In the genomic region with DNA sequence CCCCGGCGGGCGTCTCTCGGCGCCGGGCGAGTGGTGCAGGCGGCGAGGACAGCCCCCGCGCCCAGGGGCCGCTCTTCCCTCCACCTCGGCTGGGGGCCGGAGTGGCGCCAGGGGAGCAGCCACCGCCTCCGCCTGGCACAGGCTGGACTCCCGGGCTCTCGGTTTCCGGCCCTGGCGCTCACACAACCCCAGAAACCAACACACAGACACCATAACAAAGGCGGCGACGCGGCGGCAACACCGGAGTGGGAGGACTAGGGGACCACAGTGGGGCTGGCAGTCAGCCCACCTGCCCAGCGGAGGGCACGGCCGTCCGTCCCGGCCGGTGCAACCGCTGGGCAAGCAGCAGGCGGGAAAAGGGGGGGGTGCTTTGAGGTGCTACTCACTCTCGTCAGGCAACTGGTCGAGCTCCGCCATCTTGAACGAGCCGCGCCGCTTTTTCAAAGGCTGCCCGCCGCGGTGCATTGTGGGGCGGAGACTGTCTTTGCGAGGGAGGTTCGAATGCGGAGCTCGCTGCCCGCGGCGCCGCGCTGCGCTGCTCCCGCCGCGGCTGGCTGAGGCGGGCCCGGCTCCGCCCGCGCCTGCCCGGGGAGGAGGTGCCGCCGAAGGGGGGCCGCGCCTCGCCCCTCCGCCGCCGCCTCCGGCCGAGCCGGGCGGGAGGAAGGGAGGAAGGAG, we compare ENCODE assay signal across 1 cellular context.
TF ChIP-seq lines count a peak whose summit lies in the region.

A gene with protein sequence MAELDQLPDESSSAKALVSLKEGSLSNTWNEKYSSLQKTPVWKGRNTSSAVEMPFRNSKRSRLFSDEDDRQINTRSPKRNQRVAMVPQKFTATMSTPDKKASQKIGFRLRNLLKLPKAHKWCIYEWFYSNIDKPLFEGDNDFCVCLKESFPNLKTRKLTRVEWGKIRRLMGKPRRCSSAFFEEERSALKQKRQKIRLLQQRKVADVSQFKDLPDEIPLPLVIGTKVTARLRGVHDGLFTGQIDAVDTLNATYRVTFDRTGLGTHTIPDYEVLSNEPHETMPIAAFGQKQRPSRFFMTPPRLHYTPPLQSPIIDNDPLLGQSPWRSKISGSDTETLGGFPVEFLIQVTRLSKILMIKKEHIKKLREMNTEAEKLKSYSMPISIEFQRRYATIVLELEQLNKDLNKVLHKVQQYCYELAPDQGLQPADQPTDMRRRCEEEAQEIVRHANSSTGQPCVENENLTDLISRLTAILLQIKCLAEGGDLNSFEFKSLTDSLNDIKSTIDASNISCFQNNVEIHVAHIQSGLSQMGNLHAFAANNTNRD (minus strand): TSS at position 442 of the 675 bp plus-strand sequence. CDS start 25 bp downstream, at position 417.

TF ChIP-seq in HepG2, 621 proteins besides CTCF, POLR2A, EP300 and RAD21 (continued from another document and continues in another):
- TF ChIP-seq, protein P1, sequence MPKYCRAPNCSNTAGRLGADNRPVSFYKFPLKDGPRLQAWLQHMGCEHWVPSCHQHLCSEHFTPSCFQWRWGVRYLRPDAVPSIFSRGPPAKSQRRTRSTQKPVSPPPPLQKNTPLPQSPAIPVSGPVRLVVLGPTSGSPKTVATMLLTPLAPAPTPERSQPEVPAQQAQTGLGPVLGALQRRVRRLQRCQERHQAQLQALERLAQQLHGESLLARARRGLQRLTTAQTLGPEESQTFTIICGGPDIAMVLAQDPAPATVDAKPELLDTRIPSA (CRISPR knock-in tag; IDR thresholded peaks at IDR 0.05; ENCODE audit: borderline replicate concordance): no peak
- TF ChIP-seq ZNF570 (CRISPR knock-in tag; IDR thresholded peaks at IDR 0.05; ENCODE audit: borderline replicate concordance) (peak; percentile 78; the same call in 1 of the 2 replicates), ZFX (CRISPR knock-in tag; IDR thresholded peaks at IDR 0.05; ENCODE audit: low read depth) (peak; percentile 58), ZFYVE20 (CRISPR knock-in tag; IDR thresholded peaks at IDR 0.05; ENCODE audit: borderline replicate concordance, low read depth) (peak; percentile 97), WIZ (CRISPR knock-in tag; IDR thresholded peaks at IDR 0.05) (no peak), ZBTB42 (CRISPR knock-in tag; IDR thresholded peaks at IDR 0.05) (no peak), RXRB (CRISPR knock-in tag; IDR thresholded peaks at IDR 0.05; ENCODE audit: borderline replicate concordance) (no peak), ZNF264 (CRISPR knock-in tag; IDR thresholded peaks at IDR 0.05) (no peak), ZNF720 (CRISPR knock-in tag; IDR thresholded peaks at IDR 0.05) (no peak), PRMT3 (CRISPR knock-in tag; IDR thresholded peaks at IDR 0.05; ENCODE audit: borderline replicate concordance, low read depth) (peak; percentile 98; the same call in 1 of the 2 replicates), ZKSCAN1 (IDR thresholded peaks at IDR 0.05; ENCODE audit: low read length) (no peak), ZNF24 (IDR thresholded peaks at IDR 0.05) (no peak), ZNF816 (CRISPR knock-in tag; IDR thresholded peaks at IDR 0.05; ENCODE audit: borderline replicate concordance) (peak; percentile 97; the same call in 1 of the 2 replicates), NFE2L2 (IDR thresholded peaks at IDR 0.05; ENCODE audit: low read length) (no peak), MTA1 (CRISPR knock-in tag; IDR thresholded peaks at IDR 0.05; ENCODE audit: borderline replicate concordance) (peak; percentile 28; the same call in 1 of the 2 replicates), HMG20A (CRISPR knock-in tag; IDR thresholded peaks at IDR 0.05; ENCODE audit: borderline replicate concordance) (no peak), MYNN (CRISPR knock-in tag; IDR thresholded peaks at IDR 0.05; ENCODE audit: low read depth) (no peak), ZNF136 (CRISPR knock-in tag; IDR thresholded peaks at IDR 0.05; ENCODE audit: low read depth) (no peak), KLF16 (CRISPR knock-in tag; IDR thresholded peaks at IDR 0.05) (peak in 1 of 2 experiments; percentile 17; a peak in 1 of 4 replicates), HNRNPLL (IDR thresholded peaks at IDR 0.05; ENCODE audit: low read depth, low read length, poor library complexity, severe bottlenecking) (no peak), ONECUT2 (CRISPR knock-in tag; IDR thresholded peaks at IDR 0.05) (no peak), ZNF558 (CRISPR knock-in tag; IDR thresholded peaks at IDR 0.05; ENCODE audit: borderline replicate concordance) (no peak), MED13 (CRISPR knock-in tag; IDR thresholded peaks at IDR 0.05) (no peak), ZNF878 (CRISPR knock-in tag; IDR thresholded peaks at IDR 0.05) (peak; percentile 99), SYNCRIP (IDR thresholded peaks at IDR 0.05; ENCODE audit: insufficient read depth, low read depth, low read length) (no peak), ZNF841 (CRISPR knock-in tag; IDR thresholded peaks at IDR 0.05; ENCODE audit: borderline replicate concordance) (0 out of 2 replicates have a peak, but pooled peaks have one; percentile 72), ATF7-NPFF (CRISPR knock-in tag; IDR thresholded peaks at IDR 0.05; ENCODE audit: low read depth) (peak; percentile 99), SMAD3 (CRISPR knock-in tag; IDR thresholded peaks at IDR 0.05) (no peak), KLF15 (CRISPR knock-in tag; IDR thresholded peaks at IDR 0.05; ENCODE audit: borderline replicate concordance) (peak; percentile 20; the same call in 1 of the 2 replicates), ZNF766 (CRISPR knock-in tag; IDR thresholded peaks at IDR 0.05; ENCODE audit: borderline replicate concordance) (no peak), CCAR2 (optimal IDR thresholded peaks at IDR 0.05; ENCODE audit: low read depth, low read length) (no peak), ZNF577 (CRISPR knock-in tag; IDR thresholded peaks at IDR 0.05; ENCODE audit: borderline replicate concordance, low read depth) (0 out of 2 replicates have a peak, but pooled peaks have one; percentile 72), POLR2AphosphoS2 (IDR thresholded peaks at IDR 0.05; ENCODE audit: low read depth, low read length) (no peak), NR2F2 (IDR thresholded peaks at IDR 0.05; ENCODE audit: borderline replicate concordance, low read depth) (no peak), KMT2B (CRISPR knock-in tag; IDR thresholded peaks at IDR 0.05) (peak; percentile 72), TSC22D2 (CRISPR knock-in tag; IDR thresholded peaks at IDR 0.05; ENCODE audit: borderline replicate concordance) (no peak), PRPF4 (IDR thresholded peaks at IDR 0.05; ENCODE audit: low read depth, low read length, poor library complexity, severe bottlenecking) (no peak), SETDB1 (CRISPR knock-in tag; IDR thresholded peaks at IDR 0.05; ENCODE audit: borderline replicate concordance) (no peak), SRY (CRISPR knock-in tag; IDR thresholded peaks at IDR 0.05) (no peak), ATF7 (IDR thresholded peaks at IDR 0.05) (no peak), ATF7 (CRISPR knock-in tag; IDR thresholded peaks at IDR 0.05) (no peak)
- TF ChIP-seq, protein P2, sequence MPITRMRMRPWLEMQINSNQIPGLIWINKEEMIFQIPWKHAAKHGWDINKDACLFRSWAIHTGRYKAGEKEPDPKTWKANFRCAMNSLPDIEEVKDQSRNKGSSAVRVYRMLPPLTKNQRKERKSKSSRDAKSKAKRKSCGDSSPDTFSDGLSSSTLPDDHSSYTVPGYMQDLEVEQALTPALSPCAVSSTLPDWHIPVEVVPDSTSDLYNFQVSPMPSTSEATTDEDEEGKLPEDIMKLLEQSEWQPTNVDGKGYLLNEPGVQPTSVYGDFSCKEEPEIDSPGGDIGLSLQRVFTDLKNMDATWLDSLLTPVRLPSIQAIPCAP (CRISPR knock-in tag; IDR thresholded peaks at IDR 0.05; ENCODE audit: low read depth): no peak
- TF ChIP-seq, protein P3, sequence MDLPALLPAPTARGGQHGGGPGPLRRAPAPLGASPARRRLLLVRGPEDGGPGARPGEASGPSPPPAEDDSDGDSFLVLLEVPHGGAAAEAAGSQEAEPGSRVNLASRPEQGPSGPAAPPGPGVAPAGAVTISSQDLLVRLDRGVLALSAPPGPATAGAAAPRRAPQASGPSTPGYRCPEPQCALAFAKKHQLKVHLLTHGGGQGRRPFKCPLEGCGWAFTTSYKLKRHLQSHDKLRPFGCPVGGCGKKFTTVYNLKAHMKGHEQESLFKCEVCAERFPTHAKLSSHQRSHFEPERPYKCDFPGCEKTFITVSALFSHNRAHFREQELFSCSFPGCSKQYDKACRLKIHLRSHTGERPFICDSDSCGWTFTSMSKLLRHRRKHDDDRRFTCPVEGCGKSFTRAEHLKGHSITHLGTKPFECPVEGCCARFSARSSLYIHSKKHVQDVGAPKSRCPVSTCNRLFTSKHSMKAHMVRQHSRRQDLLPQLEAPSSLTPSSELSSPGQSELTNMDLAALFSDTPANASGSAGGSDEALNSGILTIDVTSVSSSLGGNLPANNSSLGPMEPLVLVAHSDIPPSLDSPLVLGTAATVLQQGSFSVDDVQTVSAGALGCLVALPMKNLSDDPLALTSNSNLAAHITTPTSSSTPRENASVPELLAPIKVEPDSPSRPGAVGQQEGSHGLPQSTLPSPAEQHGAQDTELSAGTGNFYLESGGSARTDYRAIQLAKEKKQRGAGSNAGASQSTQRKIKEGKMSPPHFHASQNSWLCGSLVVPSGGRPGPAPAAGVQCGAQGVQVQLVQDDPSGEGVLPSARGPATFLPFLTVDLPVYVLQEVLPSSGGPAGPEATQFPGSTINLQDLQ (CRISPR knock-in tag; IDR thresholded peaks at IDR 0.05): no peak
- TF ChIP-seq, protein P4, sequence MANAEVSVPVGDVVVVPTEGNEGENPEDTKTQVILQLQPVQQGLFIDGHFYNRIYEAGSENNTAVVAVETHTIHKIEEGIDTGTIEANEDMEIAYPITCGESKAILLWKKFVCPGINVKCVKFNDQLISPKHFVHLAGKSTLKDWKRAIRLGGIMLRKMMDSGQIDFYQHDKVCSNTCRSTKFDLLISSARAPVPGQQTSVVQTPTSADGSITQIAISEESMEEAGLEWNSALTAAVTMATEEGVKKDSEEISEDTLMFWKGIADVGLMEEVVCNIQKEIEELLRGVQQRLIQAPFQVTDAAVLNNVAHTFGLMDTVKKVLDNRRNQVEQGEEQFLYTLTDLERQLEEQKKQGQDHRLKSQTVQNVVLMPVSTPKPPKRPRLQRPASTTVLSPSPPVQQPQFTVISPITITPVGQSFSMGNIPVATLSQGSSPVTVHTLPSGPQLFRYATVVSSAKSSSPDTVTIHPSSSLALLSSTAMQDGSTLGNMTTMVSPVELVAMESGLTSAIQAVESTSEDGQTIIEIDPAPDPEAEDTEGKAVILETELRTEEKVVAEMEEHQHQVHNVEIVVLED (CRISPR knock-in tag; IDR thresholded peaks at IDR 0.05; ENCODE audit: borderline replicate concordance): no peak; the same call in 1 of the 2 replicates
- TF ChIP-seq, protein P5, sequence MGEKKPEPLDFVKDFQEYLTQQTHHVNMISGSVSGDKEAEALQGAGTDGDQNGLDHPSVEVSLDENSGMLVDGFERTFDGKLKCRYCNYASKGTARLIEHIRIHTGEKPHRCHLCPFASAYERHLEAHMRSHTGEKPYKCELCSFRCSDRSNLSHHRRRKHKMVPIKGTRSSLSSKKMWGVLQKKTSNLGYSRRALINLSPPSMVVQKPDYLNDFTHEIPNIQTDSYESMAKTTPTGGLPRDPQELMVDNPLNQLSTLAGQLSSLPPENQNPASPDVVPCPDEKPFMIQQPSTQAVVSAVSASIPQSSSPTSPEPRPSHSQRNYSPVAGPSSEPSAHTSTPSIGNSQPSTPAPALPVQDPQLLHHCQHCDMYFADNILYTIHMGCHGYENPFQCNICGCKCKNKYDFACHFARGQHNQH (CRISPR knock-in tag; IDR thresholded peaks at IDR 0.05): no peak
- TF ChIP-seq, protein P6, sequence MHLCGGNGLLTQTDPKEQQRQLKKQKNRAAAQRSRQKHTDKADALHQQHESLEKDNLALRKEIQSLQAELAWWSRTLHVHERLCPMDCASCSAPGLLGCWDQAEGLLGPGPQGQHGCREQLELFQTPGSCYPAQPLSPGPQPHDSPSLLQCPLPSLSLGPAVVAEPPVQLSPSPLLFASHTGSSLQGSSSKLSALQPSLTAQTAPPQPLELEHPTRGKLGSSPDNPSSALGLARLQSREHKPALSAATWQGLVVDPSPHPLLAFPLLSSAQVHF (CRISPR knock-in tag; IDR thresholded peaks at IDR 0.05): peak; percentile 95
- TF ChIP-seq, protein P7, sequence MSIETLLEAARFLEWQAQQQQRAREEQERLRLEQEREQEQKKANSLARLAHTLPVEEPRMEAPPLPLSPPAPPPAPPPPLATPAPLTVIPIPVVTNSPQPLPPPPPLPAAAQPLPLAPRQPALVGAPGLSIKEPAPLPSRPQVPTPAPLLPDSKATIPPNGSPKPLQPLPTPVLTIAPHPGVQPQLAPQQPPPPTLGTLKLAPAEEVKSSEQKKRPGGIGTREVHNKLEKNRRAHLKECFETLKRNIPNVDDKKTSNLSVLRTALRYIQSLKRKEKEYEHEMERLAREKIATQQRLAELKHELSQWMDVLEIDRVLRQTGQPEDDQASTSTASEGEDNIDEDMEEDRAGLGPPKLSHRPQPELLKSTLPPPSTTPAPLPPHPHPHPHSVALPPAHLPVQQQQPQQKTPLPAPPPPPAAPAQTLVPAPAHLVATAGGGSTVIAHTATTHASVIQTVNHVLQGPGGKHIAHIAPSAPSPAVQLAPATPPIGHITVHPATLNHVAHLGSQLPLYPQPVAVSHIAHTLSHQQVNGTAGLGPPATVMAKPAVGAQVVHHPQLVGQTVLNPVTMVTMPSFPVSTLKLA (IDR thresholded peaks at IDR 0.05): no peak
- TF ChIP-seq, protein P8, sequence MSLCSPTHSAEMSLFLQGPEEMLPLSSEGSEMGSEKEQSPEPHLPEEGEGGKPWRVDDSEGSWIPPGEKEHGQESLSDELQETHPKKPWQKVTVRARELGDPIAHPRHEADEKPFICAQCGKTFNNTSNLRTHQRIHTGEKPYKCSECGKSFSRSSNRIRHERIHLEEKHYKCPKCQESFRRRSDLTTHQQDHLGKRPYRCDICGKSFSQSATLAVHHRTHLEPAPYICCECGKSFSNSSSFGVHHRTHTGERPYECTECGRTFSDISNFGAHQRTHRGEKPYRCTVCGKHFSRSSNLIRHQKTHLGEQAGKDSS (CRISPR knock-in tag; IDR thresholded peaks at IDR 0.05; ENCODE audit: borderline replicate concordance, low read depth): 0 out of 2 replicates have a peak, but pooled peaks have one; percentile 7
- TF ChIP-seq, protein P9, sequence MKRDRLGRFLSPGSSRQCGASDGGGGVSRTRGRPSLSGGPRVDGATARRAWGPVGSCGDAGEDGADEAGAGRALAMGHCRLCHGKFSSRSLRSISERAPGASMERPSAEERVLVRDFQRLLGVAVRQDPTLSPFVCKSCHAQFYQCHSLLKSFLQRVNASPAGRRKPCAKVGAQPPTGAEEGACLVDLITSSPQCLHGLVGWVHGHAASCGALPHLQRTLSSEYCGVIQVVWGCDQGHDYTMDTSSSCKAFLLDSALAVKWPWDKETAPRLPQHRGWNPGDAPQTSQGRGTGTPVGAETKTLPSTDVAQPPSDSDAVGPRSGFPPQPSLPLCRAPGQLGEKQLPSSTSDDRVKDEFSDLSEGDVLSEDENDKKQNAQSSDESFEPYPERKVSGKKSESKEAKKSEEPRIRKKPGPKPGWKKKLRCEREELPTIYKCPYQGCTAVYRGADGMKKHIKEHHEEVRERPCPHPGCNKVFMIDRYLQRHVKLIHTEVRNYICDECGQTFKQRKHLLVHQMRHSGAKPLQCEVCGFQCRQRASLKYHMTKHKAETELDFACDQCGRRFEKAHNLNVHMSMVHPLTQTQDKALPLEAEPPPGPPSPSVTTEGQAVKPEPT (CRISPR knock-in tag; IDR thresholded peaks at IDR 0.05; ENCODE audit: low read depth): 0 out of 2 replicates have a peak, but pooled peaks have one; percentile 37
- TF ChIP-seq, protein P10, sequence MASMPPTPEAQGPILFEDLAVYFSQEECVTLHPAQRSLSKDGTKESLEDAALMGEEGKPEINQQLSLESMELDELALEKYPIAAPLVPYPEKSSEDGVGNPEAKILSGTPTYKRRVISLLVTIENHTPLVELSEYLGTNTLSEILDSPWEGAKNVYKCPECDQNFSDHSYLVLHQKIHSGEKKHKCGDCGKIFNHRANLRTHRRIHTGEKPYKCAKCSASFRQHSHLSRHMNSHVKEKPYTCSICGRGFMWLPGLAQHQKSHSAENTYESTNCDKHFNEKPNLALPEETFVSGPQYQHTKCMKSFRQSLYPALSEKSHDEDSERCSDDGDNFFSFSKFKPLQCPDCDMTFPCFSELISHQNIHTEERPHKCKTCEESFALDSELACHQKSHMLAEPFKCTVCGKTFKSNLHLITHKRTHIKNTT (CRISPR knock-in tag; IDR thresholded peaks at IDR 0.05): no peak
